1 cellular context compared by ENCODE assay signal in the genomic region with DNA sequence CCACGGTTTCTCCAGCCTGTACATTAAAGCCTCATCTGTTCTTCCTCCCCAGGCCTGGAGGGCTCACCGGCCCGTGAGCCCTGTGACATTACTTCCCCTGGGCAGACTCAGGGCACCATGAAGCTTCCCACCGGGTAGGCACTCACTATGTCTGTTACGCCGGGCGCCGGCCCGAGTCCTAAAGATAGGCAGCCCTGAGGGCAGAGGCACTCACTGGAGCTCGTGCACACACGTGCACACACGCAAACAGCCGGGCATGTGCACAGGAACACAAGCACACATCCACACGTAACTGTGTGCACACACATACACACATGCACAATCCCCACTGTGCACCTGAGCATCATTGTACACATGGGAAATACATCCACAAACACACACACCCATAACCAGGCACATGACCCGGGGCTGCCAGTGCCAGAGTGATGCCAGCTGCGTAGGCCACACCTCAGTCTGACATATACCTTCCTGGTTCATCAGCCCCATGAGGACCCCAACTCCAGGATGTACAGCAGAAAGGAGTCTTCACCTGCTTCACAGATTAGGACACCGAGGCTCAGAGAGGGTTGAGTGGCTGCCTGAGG.
TF ChIP-seq lines count a peak whose summit lies in the region.

No MANE protein-coding gene starts in this region.

TF ChIP-seq in WTC11, 78 proteins besides CTCF, POLR2A, EP300 and RAD21 (continued from another document):
- TF ChIP-seq, protein P1, sequence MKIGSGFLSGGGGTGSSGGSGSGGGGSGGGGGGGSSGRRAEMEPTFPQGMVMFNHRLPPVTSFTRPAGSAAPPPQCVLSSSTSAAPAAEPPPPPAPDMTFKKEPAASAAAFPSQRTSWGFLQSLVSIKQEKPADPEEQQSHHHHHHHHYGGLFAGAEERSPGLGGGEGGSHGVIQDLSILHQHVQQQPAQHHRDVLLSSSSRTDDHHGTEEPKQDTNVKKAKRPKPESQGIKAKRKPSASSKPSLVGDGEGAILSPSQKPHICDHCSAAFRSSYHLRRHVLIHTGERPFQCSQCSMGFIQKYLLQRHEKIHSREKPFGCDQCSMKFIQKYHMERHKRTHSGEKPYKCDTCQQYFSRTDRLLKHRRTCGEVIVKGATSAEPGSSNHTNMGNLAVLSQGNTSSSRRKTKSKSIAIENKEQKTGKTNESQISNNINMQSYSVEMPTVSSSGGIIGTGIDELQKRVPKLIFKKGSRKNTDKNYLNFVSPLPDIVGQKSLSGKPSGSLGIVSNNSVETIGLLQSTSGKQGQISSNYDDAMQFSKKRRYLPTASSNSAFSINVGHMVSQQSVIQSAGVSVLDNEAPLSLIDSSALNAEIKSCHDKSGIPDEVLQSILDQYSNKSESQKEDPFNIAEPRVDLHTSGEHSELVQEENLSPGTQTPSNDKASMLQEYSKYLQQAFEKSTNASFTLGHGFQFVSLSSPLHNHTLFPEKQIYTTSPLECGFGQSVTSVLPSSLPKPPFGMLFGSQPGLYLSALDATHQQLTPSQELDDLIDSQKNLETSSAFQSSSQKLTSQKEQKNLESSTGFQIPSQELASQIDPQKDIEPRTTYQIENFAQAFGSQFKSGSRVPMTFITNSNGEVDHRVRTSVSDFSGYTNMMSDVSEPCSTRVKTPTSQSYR (CRISPR knock-in tag; IDR thresholded peaks at IDR 0.05) = no peak
- TF ChIP-seq, protein P2, sequence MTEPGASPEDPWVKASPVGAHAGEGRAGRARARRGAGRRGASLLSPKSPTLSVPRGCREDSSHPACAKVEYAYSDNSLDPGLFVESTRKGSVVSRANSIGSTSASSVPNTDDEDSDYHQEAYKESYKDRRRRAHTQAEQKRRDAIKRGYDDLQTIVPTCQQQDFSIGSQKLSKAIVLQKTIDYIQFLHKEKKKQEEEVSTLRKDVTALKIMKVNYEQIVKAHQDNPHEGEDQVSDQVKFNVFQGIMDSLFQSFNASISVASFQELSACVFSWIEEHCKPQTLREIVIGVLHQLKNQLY (CRISPR knock-in tag; IDR thresholded peaks at IDR 0.05) = no peak
TF ChIP-seq in WTC11: peak in this region for 0.
